Comparison of ENCODE assay signal across 24 cellular contexts in the genomic region with DNA sequence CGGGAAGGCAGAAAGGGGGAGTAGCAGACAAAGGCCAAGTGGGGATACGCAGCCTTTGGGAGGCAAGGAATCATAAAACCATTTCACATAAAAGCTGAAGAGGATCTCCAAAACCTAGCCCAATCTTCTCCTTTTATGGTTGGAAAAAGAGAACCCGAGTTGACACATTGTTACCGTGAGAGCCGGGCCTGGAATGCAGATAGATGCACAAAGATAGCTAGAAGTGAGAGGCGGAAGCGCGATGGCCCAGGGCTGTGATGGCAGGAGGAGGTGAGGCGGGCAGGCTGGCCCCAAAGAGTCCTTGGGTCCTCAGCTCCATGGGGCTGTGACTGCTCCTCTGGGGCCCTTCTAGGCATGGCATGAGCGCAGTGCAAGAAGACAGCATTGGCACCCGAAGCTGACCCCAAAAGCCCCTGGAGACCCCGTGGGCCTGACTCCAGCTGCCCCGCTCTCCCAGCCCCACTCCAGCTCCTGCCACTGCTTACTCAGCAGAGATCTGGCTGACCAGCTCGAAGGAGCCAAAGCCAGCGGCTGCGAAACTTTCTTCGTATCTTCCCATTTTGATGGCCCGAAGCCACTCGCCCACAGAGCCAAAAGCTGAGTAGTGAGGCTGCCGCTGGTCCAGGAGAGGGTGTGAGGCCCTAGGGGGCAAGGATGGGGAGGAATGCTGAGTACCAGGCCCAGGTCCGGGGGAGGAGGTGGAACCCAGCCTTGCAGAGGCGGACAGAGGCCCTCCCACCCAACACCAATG. TPM values are rescaled to one million over a fixed set of nuclear protein-coding genes. Genes with fewer than 3 reads are reported as not detected.
DNase-seq lines count a peak whose midpoint lies in the region; ATAC-seq and TF ChIP-seq lines count a peak whose summit lies in the region.
"Had no signal": no experiment of that assay in that cellular context is flagged by ENCODE, and none has a peak within 500 bp of the region (broad histone marks: within the 10 kb centered on the region; RNA-seq: fewer than 3 reads in every experiment).

No MANE protein-coding gene starts in this region.

- H3K9me3 ChIP-seq in left ventricle myocardium inferior (replicated peaks): no peaks in the 10 kb centered on the region
- no peaks in the 10 kb centered on the region for H3K9me3 ChIP-seq in vagina
- no peaks in the 10 kb centered on the region for H3K9me3 ChIP-seq in thyroid gland
- H3K9me3 ChIP-seq: A549, colonic mucosa, heart left ventricle, MG63, neutrophil, stomach, upper lobe of right lung had no signal

- H3K4me3 Mint-ChIP-seq in chondrocyte (ENCODE audit: unreplicated experiment) (no peak overlapping the region), naive B cell (peak overlapping the region in 3 of 8 donors; percentile 15 to 47 (median 33))
- H3K4me3 Mint-ChIP-seq in activated T-helper 2 cell treated with anti-CD3 and anti-CD28 coated beads, Interferon-gamma antibody, Interleukin-2, Interleukin-4, amounts not matched to agents 10 μg/mL and 5 μg/mL and 100 μg/mL, durations not matched to agents 14 hours and 24 hours and 36 hours (ENCODE audit: low read depth): no peak overlapping the region
- H3K4me3 Mint-ChIP-seq: activated naive CD8-positive, alpha-beta T cell treated with anti-CD3 and anti-CD28 coated beads for 36 hours; T-helper 2 cell treated with Interferon-gamma antibody and Interleukin-4, amounts not matched to agents 5 μg/mL and 100 μg/mL, for 36 hours had no signal

- peak overlapping the region; percentile 45 for H3K27ac Mint-ChIP-seq in chondrocyte (ENCODE audit: unreplicated experiment)
- peak overlapping the region in 4 of 6 donors; percentile 26 to 90 (median 59) for H3K27ac Mint-ChIP-seq in naive B cell
- no peak overlapping the region for H3K27ac Mint-ChIP-seq in activated T-helper 2 cell treated with anti-CD3 and anti-CD28 coated beads, Interferon-gamma antibody, Interleukin-2, Interleukin-4, amounts not matched to agents 10 μg/mL and 5 μg/mL and 100 μg/mL, durations not matched to agents 14 hours and 24 hours and 36 hours
- H3K27ac Mint-ChIP-seq: activated naive CD8-positive, alpha-beta T cell treated with anti-CD3 and anti-CD28 coated beads for 36 hours; T-helper 2 cell treated with Interferon-gamma antibody and Interleukin-4, amounts not matched to agents 5 μg/mL and 100 μg/mL, for 36 hours had no signal

- no peak for ATAC-seq in naive B cell (ENCODE audit: low read depth in 2 of 2)
- ATAC-seq: A549, heart left ventricle, upper lobe of right lung had no signal

- peaks cover 56% of the 10 kb centered on the region for H3K36me3 ChIP-seq in left ventricle myocardium inferior
- peaks cover 0 to 56% of the 10 kb centered on the region in 2 donors for H3K36me3 ChIP-seq in vagina
- H3K36me3 ChIP-seq in thyroid gland: peaks cover 30 to 32% of the 10 kb centered on the region in 2 donors
- H3K36me3 ChIP-seq: colonic mucosa, WERI-Rb-1 had no signal

- H3K4me1 Mint-ChIP-seq in chondrocyte (ENCODE audit: low read depth): peaks cover 41% of the 10 kb centered on the region
- peaks cover 20 to 30% (median 25%) of the 10 kb centered on the region in 3 donors for H3K4me1 Mint-ChIP-seq in naive B cell
- H3K4me1 Mint-ChIP-seq in activated T-helper 2 cell treated with anti-CD3 and anti-CD28 coated beads, Interferon-gamma antibody, Interleukin-2, Interleukin-4, amounts not matched to agents 10 μg/mL and 5 μg/mL and 100 μg/mL, durations not matched to agents 14 hours and 24 hours and 36 hours (ENCODE audit: low read depth): peaks cover 6% of the 10 kb centered on the region

- intact Hi-C loops in left ventricle myocardium inferior (cut with micrococcal nuclease): loop anchor here (5.0 kb wide), 1 partner anchor 47 kb away; a partner anchor contains a TSS
- intact Hi-C loops in cardiac septum (cut with DNase I): loop anchor here (5.0 kb wide), 1 partner anchor 32 kb away; no protein-coding TSS in a partner anchor
- intact Hi-C loops in vagina (cut with DNase I): loop anchor here (5.0 kb wide), 1 partner anchor 32 kb away; no protein-coding TSS in a partner anchor
- intact Hi-C loops in thyroid gland (cut with DNase I): no loop called here
- intact Hi-C loops in activated T-helper 2 cell treated with anti-CD3 and anti-CD28 coated beads, Interferon-gamma antibody, Interleukin-2, Interleukin-4, amounts not matched to agents 10 μg/mL and 5 μg/mL and 100 μg/mL, durations not matched to agents 14 hours and 24 hours and 36 hours (cut with micrococcal nuclease): no loop called here

- no peak for TF ChIP-seq POLR2A in vagina (IDR thresholded peaks at IDR 0.05)
- TF ChIP-seq POLR2A in thyroid gland (IDR thresholded peaks at IDR 0.05): no peak

- DNase-seq in left ventricle myocardium inferior: no peak
- DNase-seq in cardiac septum (ENCODE audit: low spot score): no peak
- DNase-seq in chondrocyte (ENCODE audit: low spot score): no peak
- no peak for DNase-seq in naive B cell
- DNase-seq in vagina (ENCODE audit: extremely low spot score in 2 of 2): no peak
- DNase-seq in DMS153 (lab: John Stamatoyannopoulos, UW): no peak
- no peak for DNase-seq in thyroid gland
- DNase-seq in activated T-helper 2 cell treated with anti-CD3 and anti-CD28 coated beads, Interferon-gamma antibody, Interleukin-2, Interleukin-4, amounts not matched to agents 10 μg/mL and 5 μg/mL and 100 μg/mL, durations not matched to agents 14 hours and 24 hours and 36 hours (ENCODE audit: low spot score): no peak
- DNase-seq: activated CD4-positive, alpha-beta T cell treated with anti-CD3 and anti-CD28 coated beads, Interleukin-2, amount 50 U/mL, for 4 hours; activated CD8-positive, alpha-beta memory T cell treated with anti-CD3 and anti-CD28 coated beads, Interleukin-2, amount 50 U/mL, for 4 hours; activated naive CD8-positive, alpha-beta T cell treated with anti-CD3 and anti-CD28 coated beads for 36 hours; C1 segment of cervical spinal cord; colonic mucosa; heart left ventricle; MG63; NCI-H1436; NCI-H510A treated with DMSO at 0.1 percent for 48 hours; stimulated activated CD4-positive, alpha-beta T cell treated with anti-CD3 and anti-CD28 coated beads, Interleukin-12 subunit alpha, Interleukin-12 subunit beta, amount 100 ng/mL, for 4 hours; stomach; upper lobe of right lung; WERI-Rb-1 had no signal

- H3K36me3 Mint-ChIP-seq in chondrocyte (ENCODE audit: low read depth) (peaks cover 35% of the 10 kb centered on the region), naive B cell (no peaks in the 10 kb centered on the region)
- H3K36me3 Mint-ChIP-seq in activated T-helper 2 cell treated with anti-CD3 and anti-CD28 coated beads, Interferon-gamma antibody, Interleukin-2, Interleukin-4, amounts not matched to agents 10 μg/mL and 5 μg/mL and 100 μg/mL, durations not matched to agents 14 hours and 24 hours and 36 hours (ENCODE audit: low read depth): no peaks in the 10 kb centered on the region
- H3K36me3 Mint-ChIP-seq: activated naive CD8-positive, alpha-beta T cell treated with anti-CD3 and anti-CD28 coated beads for 36 hours had no signal

- H3K27ac ChIP-seq in left ventricle myocardium inferior (replicated peaks) (peak overlapping the region; percentile 66), vagina (peak overlapping the region; percentile 76), thyroid gland (no peak overlapping the region)
- H3K27ac ChIP-seq: neutrophil, upper lobe of right lung, WERI-Rb-1 had no signal

- H3K27me3 ChIP-seq in left ventricle myocardium inferior (ENCODE audit: low read depth): peaks cover 14% of the 10 kb centered on the region
- H3K27me3 ChIP-seq in vagina: no peaks in the 10 kb centered on the region
- no peaks in the 10 kb centered on the region for H3K27me3 ChIP-seq in thyroid gland
- H3K27me3 ChIP-seq: colonic mucosa, heart left ventricle, MG63, upper lobe of right lung had no signal

- H3K4me1 ChIP-seq in left ventricle myocardium inferior (peaks cover 71% of the 10 kb centered on the region), vagina (peaks cover 53% of the 10 kb centered on the region), thyroid gland (peaks cover 7 to 9% of the 10 kb centered on the region in 2 donors)

- TF ChIP-seq CTCF in left ventricle myocardium inferior (IDR thresholded peaks at IDR 0.05; ENCODE audit: borderline replicate concordance): no peak
- no peak for TF ChIP-seq CTCF in chondrocyte (IDR thresholded peaks at IDR 0.05)
- no peak for TF ChIP-seq CTCF in vagina (IDR thresholded peaks at IDR 0.05)
- no peak for TF ChIP-seq CTCF in thyroid gland (IDR thresholded peaks at IDR 0.05)

- H3K9me3 Mint-ChIP-seq in chondrocyte (ENCODE audit: low read depth) (no peaks in the 10 kb centered on the region), naive B cell (no peaks in the 10 kb centered on the region)
- no peaks in the 10 kb centered on the region for H3K9me3 Mint-ChIP-seq in activated T-helper 2 cell treated with anti-CD3 and anti-CD28 coated beads, Interferon-gamma antibody, Interleukin-2, Interleukin-4, amounts not matched to agents 10 μg/mL and 5 μg/mL and 100 μg/mL, durations not matched to agents 14 hours and 24 hours and 36 hours
- H3K9me3 Mint-ChIP-seq: activated naive CD8-positive, alpha-beta T cell treated with anti-CD3 and anti-CD28 coated beads for 36 hours; T-helper 2 cell treated with Interferon-gamma antibody and Interleukin-4, amounts not matched to agents 5 μg/mL and 100 μg/mL, for 36 hours had no signal

- H3K27me3 Mint-ChIP-seq in chondrocyte (ENCODE audit: low read depth) (no peaks in the 10 kb centered on the region), naive B cell (no peaks in the 10 kb centered on the region)
- no peaks in the 10 kb centered on the region for H3K27me3 Mint-ChIP-seq in activated T-helper 2 cell treated with anti-CD3 and anti-CD28 coated beads, Interferon-gamma antibody, Interleukin-2, Interleukin-4, amounts not matched to agents 10 μg/mL and 5 μg/mL and 100 μg/mL, durations not matched to agents 14 hours and 24 hours and 36 hours (ENCODE audit: low read depth)

- WGBS in thyroid gland, 2 donors: 94 to 97% methylated on average over 21 to 22 of the region's 22 CpGs

- H3K4me3 ChIP-seq in left ventricle myocardium inferior (no peak overlapping the region), vagina (no peak overlapping the region), thyroid gland (replicated peaks in 1 of 3) (no peak overlapping the region)
- H3K4me3 ChIP-seq: A549, colonic mucosa, heart left ventricle, MG63, stomach, upper lobe of right lung had no signal

RNA-seq across cellular contexts. Expression of a gene that starts 22.5 kb away (rescaled TPM):
- total RNA-seq in left ventricle myocardium inferior (20.3 TPM), cardiac septum (23.9 TPM), chondrocyte (56.6 to 60.7 TPM (median 59.5 TPM) in 3 replicates), vagina (72.4 TPM), thyroid gland (10 to 100 TPM; 27.9 to 38.0 (median 35.1) TPM)
- under 1 TPM in 4 of 6 donors, not detected in 2; 0.19 to 0.69 (median 0.47) TPM for polyA plus RNA-seq in naive B cell (ENCODE audit: low read depth in 6 of 6)
- 2.1 and 2.4 TPM in 2 replicates for total RNA-seq in activated T-helper 2 cell treated with anti-CD3 and anti-CD28 coated beads, Interferon-gamma antibody, Interleukin-2, Interleukin-4, amounts not matched to agents 10 μg/mL and 5 μg/mL and 100 μg/mL, durations not matched to agents 14 hours and 24 hours and 36 hours

RNA-seq across cellular contexts. Expression of a gene that starts 47.7 kb away (rescaled TPM):
- total RNA-seq in left ventricle myocardium inferior (10.9 TPM), cardiac septum (6.9 TPM), chondrocyte (23.5 to 26.6 TPM (median 26.0 TPM) in 3 replicates), vagina (15.7 TPM), thyroid gland (10 to 100 TPM; 15.2 to 27.9 (median 17.2) TPM)
- 10 to 100 TPM in 4 of 6 donors, 1 to 10 TPM in 2; 7.8 to 13.1 (median 11.5) TPM for polyA plus RNA-seq in naive B cell (ENCODE audit: low read depth in 6 of 6)
- total RNA-seq in activated T-helper 2 cell treated with anti-CD3 and anti-CD28 coated beads, Interferon-gamma antibody, Interleukin-2, Interleukin-4, amounts not matched to agents 10 μg/mL and 5 μg/mL and 100 μg/mL, durations not matched to agents 14 hours and 24 hours and 36 hours: 27.3 and 31.6 TPM in 2 replicates

Comparison
In these comparisons a context has a peak if more than half of its experiments do, and no peak if none do; other contexts are left out.
1. H3K27ac ChIP-seq: peak in left ventricle myocardium inferior (single experiment) and vagina (single experiment); none in thyroid gland (0 of 3).
2. intact Hi-C loops: an anchor here in left ventricle myocardium inferior (5.0 kb wide), cardiac septum (5.0 kb wide) and vagina (5.0 kb wide); none called in thyroid gland and activated T-helper 2 cell treated with anti-CD3 and anti-CD28 coated beads, Interferon-gamma antibody, Interleukin-2, Interleukin-4, amounts not matched to agents 10 μg/mL and 5 μg/mL and 100 μg/mL, durations not matched to agents 14 hours and 24 hours and 36 hours.